ENCODE assay signal across 20 cellular contexts in the genomic region with DNA sequence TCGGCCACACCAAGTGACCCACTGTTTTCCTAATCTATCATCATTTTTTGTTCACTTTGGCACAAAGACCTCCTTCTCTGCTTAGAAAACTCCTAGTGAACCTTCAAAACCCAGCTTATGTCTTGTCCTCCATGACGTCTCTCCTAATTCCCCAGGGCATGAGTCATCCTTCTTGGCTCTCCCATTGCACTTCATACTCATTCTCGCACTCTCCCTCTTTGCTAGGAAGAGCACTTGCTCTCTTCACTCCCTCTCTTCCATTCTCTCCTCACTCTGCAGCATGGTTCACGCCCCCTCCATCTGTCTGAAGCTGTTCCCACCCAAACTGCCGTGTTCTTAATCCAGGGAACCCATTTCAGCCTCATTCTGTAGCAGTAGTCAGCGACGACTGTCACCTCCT.
"Had no signal": no experiment of that assay in that cellular context is flagged by ENCODE, and none has a peak within 500 bp of the region (broad histone marks: within the 10 kb centered on the region; RNA-seq: fewer than 3 reads in every experiment).

No MANE protein-coding gene starts in this region.

- H3K36me3 Mint-ChIP-seq: natural killer cell treated with Interleukin-12 subunit alpha and Interleukin-12 subunit beta and Interleukin-15 and Interleukin-18, amount 100 ng/mL, for 72 hours; stimulated activated memory B cell treated with anti-CD40 and anti-IgM and Interleukin-4, amounts not matched to agents 10 μg/mL and 1 μg/mL and 100 μg/mL, for 72 hours had no signal

- FAIRE-seq: TTC549 had no signal

- H3K4me1 Mint-ChIP-seq: activated CD4-positive, alpha-beta T cell treated with anti-CD3 and anti-CD28 coated beads, Interleukin-2, amount 10 ng/mL, durations not matched to agents 7 days and 5 days; central memory CD8-positive, alpha-beta T cell; stimulated activated memory B cell treated with anti-CD40 and anti-IgM and Interleukin-4, amounts not matched to agents 10 μg/mL and 1 μg/mL and 100 μg/mL, for 72 hours; T-helper 17 cell had no signal

- H3K9me3 Mint-ChIP-seq: activated CD4-positive, alpha-beta T cell treated with anti-CD3 and anti-CD28 coated beads, Interleukin-2, amount 10 ng/mL, durations not matched to agents 7 days and 5 days had no signal

- H3K27me3 ChIP-seq: right lobe of liver, tibial nerve had no signal

- ATAC-seq: effector memory CD8-positive, alpha-beta T cell; left lobe of liver; natural killer cell treated with Interleukin-12 subunit alpha and Interleukin-12 subunit beta and Interleukin-15 and Interleukin-18, amount 100 ng/mL, for 72 hours; right lobe of liver; stimulated activated memory B cell treated with anti-CD40 and anti-IgM and Interleukin-4, amounts not matched to agents 10 μg/mL and 1 μg/mL and 100 μg/mL, for 72 hours; T-helper 17 cell had no signal

- H3K4me1 ChIP-seq: prostate gland, right lobe of liver, spleen, tibial nerve had no signal

- H3K9me3 ChIP-seq: prostate gland, right lobe of liver had no signal

- H3K27ac ChIP-seq: prostate gland, right lobe of liver, spleen, tibial nerve had no signal

- DNase-seq: activated CD4-positive, alpha-beta T cell treated with anti-CD3 and anti-CD28 coated beads, Interleukin-2, amount 10 ng/mL, durations not matched to agents 7 days and 5 days; activated CD4-positive, CD25-positive, alpha-beta regulatory T cell; activated CD8-positive, alpha-beta memory T cell treated with anti-CD3 and anti-CD28 coated beads for 24 hours; activated naive CD4-positive, alpha-beta T cell treated with anti-CD3 and anti-CD28 coated beads for 36 hours; effector memory CD8-positive, alpha-beta T cell; foreskin fibroblast; islet precursor cell; mesenchymal stem cell; occipital lobe; right lobe of liver; spleen; stimulated activated CD4-positive, alpha-beta T cell treated with anti-CD3 and anti-CD28 coated beads, Interleukin-1b, Interleukin-23, amount 100 ng/mL, for 48 hours; T-helper 17 cell had no signal

- H3K27ac Mint-ChIP-seq: activated CD4-positive, alpha-beta T cell treated with anti-CD3 and anti-CD28 coated beads, Interleukin-2, amount 10 ng/mL, durations not matched to agents 7 days and 5 days; activated naive CD4-positive, alpha-beta T cell treated with anti-CD3 and anti-CD28 coated beads for 36 hours; effector memory CD8-positive, alpha-beta T cell; natural killer cell treated with Interleukin-12 subunit alpha and Interleukin-12 subunit beta and Interleukin-15 and Interleukin-18, amount 100 ng/mL, for 72 hours; stimulated activated memory B cell treated with anti-CD40 and anti-IgM and Interleukin-4, amounts not matched to agents 10 μg/mL and 1 μg/mL and 100 μg/mL, for 72 hours; T-helper 17 cell had no signal

- H3K36me3 ChIP-seq: prostate gland, right lobe of liver, spleen, tibial nerve had no signal

- H3K4me3 ChIP-seq: prostate gland, right lobe of liver, spleen, tibial nerve had no signal

- H3K4me3 Mint-ChIP-seq: activated CD4-positive, alpha-beta T cell treated with anti-CD3 and anti-CD28 coated beads, Interleukin-2, amount 10 ng/mL, durations not matched to agents 7 days and 5 days; activated naive CD4-positive, alpha-beta T cell treated with anti-CD3 and anti-CD28 coated beads for 36 hours; central memory CD8-positive, alpha-beta T cell; effector memory CD8-positive, alpha-beta T cell; natural killer cell treated with Interleukin-12 subunit alpha and Interleukin-12 subunit beta and Interleukin-15 and Interleukin-18, amount 100 ng/mL, for 72 hours; stimulated activated memory B cell treated with anti-CD40 and anti-IgM and Interleukin-4, amounts not matched to agents 10 μg/mL and 1 μg/mL and 100 μg/mL, for 72 hours; T-helper 17 cell had no signal
